ENCODE assay signal across 1 cellular context in the genomic region with DNA sequence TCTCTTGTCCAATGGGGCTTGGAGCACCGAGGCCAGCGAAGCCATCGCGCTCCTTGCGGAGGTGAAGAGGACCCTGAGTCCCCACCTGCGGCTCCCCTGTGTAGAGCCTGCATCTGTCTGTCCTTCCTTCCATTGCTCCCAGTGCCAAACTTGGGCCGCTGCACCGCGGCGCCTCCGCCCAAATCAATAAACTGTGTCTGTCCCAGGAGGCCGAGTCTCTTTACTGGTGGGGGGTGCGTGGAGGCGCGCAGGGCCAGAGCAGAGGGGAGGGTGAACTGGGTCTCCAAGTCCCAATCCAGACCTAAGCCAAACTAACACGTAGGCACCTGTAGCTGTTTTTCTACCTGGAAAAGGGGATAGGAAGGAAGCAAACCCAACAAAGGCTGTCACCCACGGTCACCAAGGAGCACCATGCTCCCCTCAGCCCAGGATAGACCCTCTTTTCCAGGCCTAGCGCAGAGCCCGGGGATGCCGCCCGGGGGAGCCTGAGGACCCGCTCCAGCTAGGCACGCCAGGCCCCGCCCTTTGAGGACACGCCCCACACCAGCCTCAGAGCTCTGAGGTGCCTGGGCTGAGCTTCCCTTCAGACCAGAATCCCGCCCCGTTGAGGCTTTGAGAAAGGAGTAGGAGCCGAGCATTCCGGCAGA.
TF ChIP-seq lines count a peak whose summit lies in the region.

No MANE protein-coding gene starts in this region.

TF ChIP-seq in K562, 482 proteins besides CTCF, POLR2A, EP300 and RAD21:
- no peak for TF ChIP-seq E2F5 (CRISPR knock-in tag; IDR thresholded peaks at IDR 0.05)
- no peak for TF ChIP-seq ZNF311 (CRISPR knock-in tag; IDR thresholded peaks at IDR 0.05)
- TF ChIP-seq MCM2 (IDR thresholded peaks at IDR 0.05; ENCODE audit: low read depth): no peak
- TF ChIP-seq CBX5 (IDR thresholded peaks at IDR 0.05; ENCODE audit: borderline replicate concordance, low read depth): no peak
- no peak for TF ChIP-seq MEIS2 (IDR thresholded peaks at IDR 0.05; ENCODE audit: partially characterized antibody)
